Comparison of ENCODE assay signal across 32 cellular contexts in the genomic region with DNA sequence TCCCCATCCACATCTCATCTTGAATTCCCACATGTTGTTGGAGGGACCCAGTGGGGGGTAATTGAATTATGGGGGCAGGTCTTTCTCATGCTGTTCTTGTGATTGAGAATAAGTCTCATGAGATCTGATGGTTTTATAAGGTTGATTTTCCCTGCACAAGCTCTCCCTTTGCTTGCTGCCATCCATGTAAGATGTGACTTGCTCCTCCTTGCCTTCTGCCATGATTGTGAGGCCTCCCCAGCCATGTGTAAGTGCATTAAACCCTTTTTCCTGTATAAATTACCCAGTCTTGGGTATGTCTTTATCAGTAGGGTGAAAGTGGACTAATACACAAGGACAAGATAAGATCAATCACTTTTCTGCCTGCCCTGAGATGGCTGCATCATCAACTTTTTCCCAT. TPM values are rescaled to one million over a fixed set of nuclear protein-coding genes. Genes with fewer than 3 reads are reported as not detected.
"Had no signal": no experiment of that assay in that cellular context is flagged by ENCODE, and none has a peak within 500 bp of the region (broad histone marks: within the 10 kb centered on the region; RNA-seq: fewer than 3 reads in every experiment).

No MANE protein-coding gene starts in this region.

- H3K27me3 ChIP-seq: testis, thyroid gland, upper lobe of left lung, upper lobe of right lung, uterus, vagina had no signal

- FAIRE-seq: urothelium cell line had no signal

- H3K36me3 Mint-ChIP-seq: stimulated activated effector memory CD8-positive, alpha-beta T cell treated with anti-CD3 and anti-CD28 coated beads, Interleukin-12 subunit alpha, Interleukin-12 subunit beta, amount 100 ng/mL, for 72 hours; stimulated activated memory B cell treated with anti-CD40 and anti-IgM and Interleukin-4, amounts not matched to agents 10 μg/mL and 1 μg/mL and 100 μg/mL, for 72 hours; type B pancreatic cell had no signal

- H3K4me1 Mint-ChIP-seq: stimulated activated effector memory CD8-positive, alpha-beta T cell treated with anti-CD3 and anti-CD28 coated beads, Interleukin-12 subunit alpha, Interleukin-12 subunit beta, amount 100 ng/mL, for 72 hours; stimulated activated memory B cell treated with anti-CD40 and anti-IgM and Interleukin-4, amounts not matched to agents 10 μg/mL and 1 μg/mL and 100 μg/mL, for 72 hours; stimulated activated naive B cell treated with anti-CD40 and anti-IgM and Interleukin-4, amounts not matched to agents 10 μg/mL and 1 μg/mL and 100 μg/mL, for 72 hours had no signal

- H3K9me3 Mint-ChIP-seq: stimulated activated effector memory CD8-positive, alpha-beta T cell treated with anti-CD3 and anti-CD28 coated beads, Interleukin-12 subunit alpha, Interleukin-12 subunit beta, amount 100 ng/mL, for 72 hours; type B pancreatic cell had no signal

- H3K4me3 Mint-ChIP-seq: stimulated activated effector memory CD8-positive, alpha-beta T cell treated with anti-CD3 and anti-CD28 coated beads, Interleukin-12 subunit alpha, Interleukin-12 subunit beta, amount 100 ng/mL, for 72 hours; stimulated activated memory B cell treated with anti-CD40 and anti-IgM and Interleukin-4, amounts not matched to agents 10 μg/mL and 1 μg/mL and 100 μg/mL, for 72 hours; stimulated activated naive B cell treated with anti-CD40 and anti-IgM and Interleukin-4, amounts not matched to agents 10 μg/mL and 1 μg/mL and 100 μg/mL, for 72 hours; stimulated activated naive CD8-positive, alpha-beta T cell treated with anti-CD3 and anti-CD28 coated beads, Interleukin-15, amount 100 ng/mL, for 72 hours; stimulated activated naive CD8-positive, alpha-beta T cell treated with anti-CD3 and anti-CD28 coated beads, Interleukin-15, Interleukin-2, amounts not matched to agents 100 ng/mL and 50 ng/mL, for 24 hours; type B pancreatic cell had no signal

- H3K4me1 ChIP-seq: stomach, suprapubic skin, testis, thyroid gland, tibial artery, tibial nerve, transverse colon, upper lobe of left lung, upper lobe of right lung, uterus, vagina had no signal

- H3K36me3 ChIP-seq: stomach, suprapubic skin, thoracic aorta, thyroid gland, tibial artery, tibial nerve, transverse colon, upper lobe of left lung, upper lobe of right lung, uterus, vagina had no signal

- H3K9me3 ChIP-seq: suprapubic skin, testis, thoracic aorta, thyroid gland, tibial artery, transverse colon, upper lobe of right lung, uterus, vagina had no signal

- DNase-seq: stimulated activated CD4-positive, alpha-beta T cell treated with anti-CD3 and anti-CD28 coated beads, Interleukin-2, amount 100 ng/mL, for 48 hours; stimulated activated CD4-positive, alpha-beta T cell treated with anti-CD3 and anti-CD28 coated beads, Interleukin-4, amount 100 ng/mL, for 1 hour; stimulated activated CD4-positive, alpha-beta T cell treated with anti-CD3 and anti-CD28 coated beads, Interleukin-4, amount 100 ng/mL, for 24 hours; stimulated activated CD4-positive, alpha-beta T cell treated with anti-CD3 and anti-CD28 coated beads, Interleukin-4, amount 100 ng/mL, for 4 hours; stimulated activated CD8-positive, alpha-beta memory T cell treated with anti-CD3 and anti-CD28 coated beads, Interleukin-4, amount 100 ng/mL, for 48 hours; stimulated activated naive B cell treated with anti-CD40 and anti-IgM and Interleukin-4, amounts not matched to agents 10 μg/mL and 1 μg/mL and 100 μg/mL, for 72 hours; stimulated activated naive CD4-positive, alpha-beta T cell; stimulated activated naive CD4-positive, alpha-beta T cell treated with Interleukin-2 at 50 U/mL for 16 hours; stimulated activated naive CD8-positive, alpha-beta T cell treated with anti-CD3 and anti-CD28 coated beads, Interleukin-15, amount 100 ng/mL, for 72 hours; stimulated activated naive CD8-positive, alpha-beta T cell treated with anti-CD3 and anti-CD28 coated beads, Interleukin-15, Interleukin-2, amounts not matched to agents 100 U/mL and 50 U/mL, for 24 hours; stomach; substantia nigra; testis; thyroid gland; tibial artery; transverse colon; trophoblast cell; upper lobe of left lung; upper lobe of right lung; uterus had no signal

- H3K27ac Mint-ChIP-seq: stimulated activated effector memory CD8-positive, alpha-beta T cell treated with anti-CD3 and anti-CD28 coated beads, Interleukin-12 subunit alpha, Interleukin-12 subunit beta, amount 100 ng/mL, for 72 hours; stimulated activated memory B cell treated with anti-CD40 and anti-IgM and Interleukin-4, amounts not matched to agents 10 μg/mL and 1 μg/mL and 100 μg/mL, for 72 hours; stimulated activated naive B cell treated with anti-CD40 and anti-IgM and Interleukin-4, amounts not matched to agents 10 μg/mL and 1 μg/mL and 100 μg/mL, for 72 hours; stimulated activated naive CD8-positive, alpha-beta T cell treated with anti-CD3 and anti-CD28 coated beads, Interleukin-15, Interleukin-2, amounts not matched to agents 100 ng/mL and 50 ng/mL, for 24 hours; type B pancreatic cell had no signal

- H3K27ac ChIP-seq: stomach, suprapubic skin, testis, thoracic aorta, thyroid gland, tibial artery, tibial nerve, transverse colon, upper lobe of left lung, upper lobe of right lung, uterus, vagina had no signal

- H3K4me3 ChIP-seq: stomach, suprapubic skin, testis, thoracic aorta, thyroid gland, tibial artery, tibial nerve, transverse colon, upper lobe of left lung, upper lobe of right lung, uterus, vagina had no signal

- ATAC-seq: stimulated activated effector memory CD8-positive, alpha-beta T cell treated with anti-CD3 and anti-CD28 coated beads, Interleukin-12 subunit alpha, Interleukin-12 subunit beta, amount 100 ng/mL, for 72 hours; stimulated activated memory B cell treated with anti-CD40 and anti-IgM and Interleukin-4, amounts not matched to agents 10 μg/mL and 1 μg/mL and 100 μg/mL, for 72 hours; stimulated activated naive B cell treated with anti-CD40 and anti-IgM and Interleukin-4, amounts not matched to agents 10 μg/mL and 1 μg/mL and 100 μg/mL, for 72 hours; stimulated activated naive CD8-positive, alpha-beta T cell treated with anti-CD3 and anti-CD28 coated beads, Interleukin-15, amount 100 ng/mL, for 72 hours; stimulated activated naive CD8-positive, alpha-beta T cell treated with anti-CD3 and anti-CD28 coated beads, Interleukin-15, Interleukin-2, amounts not matched to agents 100 U/mL and 50 U/mL, for 24 hours; upper lobe of right lung had no signal

RNA-seq across cellular contexts. Expression of gene CCK, which starts 5.8 kb away (rescaled TPM):
- total RNA-seq: subcutaneous adipose tissue, thoracic aorta, tibial nerve, ureter, urinary bladder, uterus, vagina had no signal
- polyA plus RNA-seq: urinary bladder had no signal
